8 cellular contexts compared by ENCODE assay signal in genomic region chr4:102869569-102870227, GRCh38. TPM values are rescaled to one million over a fixed set of nuclear protein-coding genes. Genes with fewer than 3 reads are reported as not detected.
DNase-seq lines count a peak whose midpoint lies in the region; ATAC-seq and TF ChIP-seq lines count a peak whose summit lies in the region.

No MANE protein-coding gene starts in this region.

- H3K4me1 Mint-ChIP-seq in activated CD4-positive, alpha-beta memory T cell treated with anti-CD3 and anti-CD28 coated beads for 36 hours (ENCODE audit: low read depth): peaks cover 51% of the 10 kb centered on the region

- TF ChIP-seq CTCF in AG10803 (conservative IDR thresholded peaks at IDR 0.05; ENCODE audit: low read length) (no peak), foreskin keratinocyte (conservative IDR thresholded peaks at IDR 0.05) (no peak)

- peak overlapping the region; percentile 68 for H3K4me3 ChIP-seq in AG10803 (ENCODE audit: low read length)
- peak overlapping the region; percentile 63 for H3K4me3 ChIP-seq in skeletal muscle cell (ENCODE audit: low read depth, low read length)

- DNase-seq in AG10803 (ENCODE audit: low read depth) (no peak), foreskin keratinocyte (peak in 1 of 2 donors; percentile 9), skeletal muscle cell (ENCODE audit: low read depth) (no peak), ACHN (no peak), NCI-H345 (lab: John Stamatoyannopoulos, UW) (no peak)
- no peak for DNase-seq in activated CD4-positive, alpha-beta memory T cell treated with anti-CD3 and anti-CD28 coated beads for 36 hours

- H3K27ac Mint-ChIP-seq in activated CD4-positive, alpha-beta memory T cell treated with anti-CD3 and anti-CD28 coated beads for 36 hours: peak overlapping the region; percentile 98

- H3K4me3 Mint-ChIP-seq in activated CD4-positive, alpha-beta memory T cell treated with anti-CD3 and anti-CD28 coated beads for 36 hours: peak overlapping the region; percentile 98

- intact Hi-C loops in activated CD4-positive, alpha-beta memory T cell treated with anti-CD3 and anti-CD28 coated beads for 36 hours (cut with micrococcal nuclease): loop anchor here (1.0 to 2.0 kb wide), 8 partner anchors 19 to 417 kb away; partner anchors contain the start of genes MANBA, NFKB1, SLC9B1 and SLC9B2

- peak overlapping the region; percentile 99 for H3K27ac ChIP-seq in foreskin keratinocyte

- H3K9me3 Mint-ChIP-seq in activated CD4-positive, alpha-beta memory T cell treated with anti-CD3 and anti-CD28 coated beads for 36 hours: no peaks in the 10 kb centered on the region

- POLR2A ChIA-PET in activated CD4-positive, alpha-beta memory T cell treated with anti-CD3 and anti-CD28 coated beads for 36 hours (lab: Charles Lee): interaction anchor here (0.6 to 3.8 kb wide), 11 partner anchors 11 to 292 kb away, joined by 3 to 147 read pairs (median 7); partner anchors contain the start of genes MANBA, SLC9B2 and UBE2D3

- H3K4me1 ChIP-seq in foreskin keratinocyte: peaks cover 4% of the 10 kb centered on the region

- peak; percentile 26 for ATAC-seq in GM18861 (IDR thresholded peaks at IDR 0.05; ENCODE audit: unreplicated experiment)
- peak; percentile 21 for ATAC-seq in HG03196 (IDR thresholded peaks at IDR 0.05; ENCODE audit: unreplicated experiment)
- ATAC-seq in foreskin keratinocyte: peak; percentile 0

- H3K27me3 Mint-ChIP-seq in activated CD4-positive, alpha-beta memory T cell treated with anti-CD3 and anti-CD28 coated beads for 36 hours: no peaks in the 10 kb centered on the region

- in situ Hi-C loops in ACHN (cut with HindIII; ENCODE audit: low pct_ligation_motif_present, low pct_unique_long_range_greater_than_20kb, low sequenced_read_pairs): no loop called here

- peaks cover 29% of the 10 kb centered on the region for H3K36me3 Mint-ChIP-seq in activated CD4-positive, alpha-beta memory T cell treated with anti-CD3 and anti-CD28 coated beads for 36 hours

- CTCF ChIA-PET in activated CD4-positive, alpha-beta memory T cell treated with anti-CD3 and anti-CD28 coated beads for 36 hours (lab: Charles Lee): interaction anchor here (0.6 to 2.4 kb wide), 7 partner anchors 11 to 229 kb away, joined by 3 to 15 read pairs (median 4); partner anchors contain the start of genes BDH2 and UBE2D3

- H3K27me3 ChIP-seq in foreskin keratinocyte: no peaks in the 10 kb centered on the region

RNA-seq across cellular contexts. Expression of gene CISD2, which starts 0.9 kb away (rescaled TPM):
- total RNA-seq in activated CD4-positive, alpha-beta memory T cell treated with anti-CD3 and anti-CD28 coated beads for 36 hours: 10 to 100 TPM; 28.5 to 32.8 TPM
- total RNA-seq in foreskin keratinocyte: 41.9 and 44.2 TPM in 2 replicates
- polyA plus RNA-seq in foreskin keratinocyte: 39.3 and 42.5 TPM in 2 replicates

RNA-seq across cellular contexts. Expression of gene UBE2D3, which starts 42.3 kb away (rescaled TPM):
- total RNA-seq in activated CD4-positive, alpha-beta memory T cell treated with anti-CD3 and anti-CD28 coated beads for 36 hours: 100 to 1,000 TPM; 415 to 447 TPM
- total RNA-seq in foreskin keratinocyte: 353 and 362 TPM in 2 replicates
- polyA plus RNA-seq in foreskin keratinocyte: 214 and 244 TPM in 2 replicates
